In genomic region chr3:100104442-100104798, GRCh38 we compare ENCODE assay signal across 10 cellular contexts. TPM values are rescaled to one million over a fixed set of nuclear protein-coding genes. Genes with fewer than 3 reads are reported as not detected.
DNase-seq lines count a peak whose midpoint lies in the region; ATAC-seq, FAIRE-seq and TF ChIP-seq lines count a peak whose summit lies in the region.
"Had no signal": no experiment of that assay in that cellular context is flagged by ENCODE, and none has a peak within 500 bp of the region (broad histone marks: within the 10 kb centered on the region; RNA-seq: fewer than 3 reads in every experiment).

No MANE protein-coding gene starts in this region.

- ATAC-seq in GM19438 (IDR thresholded peaks at IDR 0.05; ENCODE audit: low read depth, unreplicated experiment) (peak; percentile 58), HG03066 (IDR thresholded peaks at IDR 0.05; ENCODE audit: low read depth, unreplicated experiment) (peak; percentile 38)

- TF ChIP-seq CTCF in Caco-2 (IDR thresholded peaks at IDR 0.05; ENCODE audit: insufficient read depth in 1 of 2, low read depth in 1 of 2, low read length in 1 of 2, severe bottlenecking in 1 of 2, unreplicated experiment in 1 of 2) (no peak), astrocyte (IDR thresholded peaks at IDR 0.05; ENCODE audit: insufficient read depth, low read depth, low read length) (no peak)

- H3K36me3 ChIP-seq in Caco-2 (ENCODE audit: control insufficient read depth, insufficient read depth, low read length) (no peaks in the 10 kb centered on the region), astrocyte (ENCODE audit: insufficient read depth, low read length) (no peaks in the 10 kb centered on the region)

- no peak overlapping the region for H3K9ac ChIP-seq in astrocyte (ENCODE audit: low read length)

- H3K27ac Mint-ChIP-seq in Caco-2 (ENCODE audit: unreplicated experiment), result peak overlapping the region; percentile 10
- H3K27ac Mint-ChIP-seq in astrocyte (ENCODE audit: unreplicated experiment), result peak overlapping the region; percentile 82

- peaks cover 15% of the 10 kb centered on the region for H3K9me3 Mint-ChIP-seq in Caco-2 (ENCODE audit: unreplicated experiment)
- no peaks in the 10 kb centered on the region for H3K9me3 Mint-ChIP-seq in astrocyte (ENCODE audit: unreplicated experiment)

- no peaks in the 10 kb centered on the region for H3K79me2 ChIP-seq in astrocyte (ENCODE audit: insufficient read depth, low read length)

- no peaks in the 10 kb centered on the region for H4K20me1 ChIP-seq in astrocyte (ENCODE audit: insufficient read depth, low read length)

- no peaks in the 10 kb centered on the region for H3K36me3 Mint-ChIP-seq in Caco-2 (ENCODE audit: insufficient read depth, unreplicated experiment)
- H3K36me3 Mint-ChIP-seq in astrocyte (ENCODE audit: low read depth, unreplicated experiment), result no peaks in the 10 kb centered on the region

- CTCF ChIA-PET in Caco-2 (lab: Charles Lee), result interaction anchor here (0.9 kb wide), 1 partner anchor 273 kb away, joined by 4 read pairs; no protein-coding TSS in a partner anchor

- H3K9me3 ChIP-seq in Caco-2 (no peaks in the 10 kb centered on the region), astrocyte (ENCODE audit: insufficient read depth, low read depth, low read length) (no peaks in the 10 kb centered on the region)

- POLR2A ChIA-PET in Caco-2 (lab: Charles Lee), result interaction anchor here (0.7 to 1.2 kb wide), 2 partner anchors 28 to 56 kb away, joined by 3 to 4 read pairs; no protein-coding TSS in a partner anchor

- H3K27ac ChIP-seq in astrocyte (ENCODE audit: low read depth, low read length), result no peak overlapping the region

- no peak overlapping the region for H2AFZ ChIP-seq in astrocyte (ENCODE audit: low read depth, low read length)

- BruUV-seq in Caco-2 (replicated peaks; lab: Mats Ljungman, UMichigan), result no TSS peak

- H3K4me1 ChIP-seq in Caco-2 (peaks cover 34% of the 10 kb centered on the region), astrocyte (ENCODE audit: insufficient read depth, low read length) (peaks cover 31% of the 10 kb centered on the region)

- H3K4me2 ChIP-seq in astrocyte (ENCODE audit: low read length), result peak overlapping the region; percentile 2

- H3K4me3 ChIP-seq in Caco-2 (ENCODE audit: low read depth, low read length) (no peak overlapping the region), astrocyte (ENCODE audit: insufficient read depth, low read depth, low read length) (no peak overlapping the region)

- intact Hi-C loops in Caco-2 (cut with micrococcal nuclease; ENCODE audit: unreplicated experiment), result no loop called here

- FAIRE-seq in astrocyte (lab: Jason Lieb, UNC), result no peak

- H3K27me3 ChIP-seq in Caco-2 (replicated peaks; ENCODE audit: control insufficient read depth, insufficient read depth, low read length), result no peaks in the 10 kb centered on the region
- no peaks in the 10 kb centered on the region for H3K27me3 ChIP-seq in astrocyte (ENCODE audit: insufficient read depth, low read length)

- H3K4me3 Mint-ChIP-seq in Caco-2 (ENCODE audit: unreplicated experiment), result no peak overlapping the region
- no peak overlapping the region for H3K4me3 Mint-ChIP-seq in astrocyte (ENCODE audit: unreplicated experiment)

- no peaks in the 10 kb centered on the region for H3K27me3 Mint-ChIP-seq in Caco-2 (ENCODE audit: insufficient read depth, unreplicated experiment)
- no peaks in the 10 kb centered on the region for H3K27me3 Mint-ChIP-seq in astrocyte (ENCODE audit: low read depth, unreplicated experiment)

- H3K4me1 Mint-ChIP-seq in Caco-2 (ENCODE audit: low read depth, unreplicated experiment), result peaks cover 34% of the 10 kb centered on the region
- peaks cover 51% of the 10 kb centered on the region for H3K4me1 Mint-ChIP-seq in astrocyte (ENCODE audit: low read depth, unreplicated experiment)

- no peak for DNase-seq in Caco-2
- no peak for DNase-seq in astrocyte (ENCODE audit: low read depth)
- no peak for DNase-seq in NCI-H128 (lab: John Stamatoyannopoulos, UW; ENCODE audit: unreplicated experiment)
- no peak for DNase-seq in NCI-H1105 treated with DMSO at 0.1 percent for 48 hours (lab: John Stamatoyannopoulos, UW)
- no peak for DNase-seq in HuH-7 (ENCODE audit: low spot score)
- DNase-seq in NCI-H446 treated with DMSO at 0.1 percent for 48 hours (lab: John Stamatoyannopoulos, UW), result no peak
- DNase-seq: DND-41; stimulated activated CD4-positive, alpha-beta T cell treated with anti-CD3 and anti-CD28 coated beads, Interleukin-15, amount 100 ng/mL, for 24 hours had no signal

RNA-seq across cellular contexts. Expression of gene FILIP1L, which starts 9.9 kb away (rescaled TPM):
- total RNA-seq in Caco-2 (2022) (15.5 and 22.7 TPM in 2 replicates), astrocyte (209 and 230 TPM in 2 replicates)
